Comparison of ENCODE assay signal across 8 cellular contexts in genomic region chr9:98796364-98797101, GRCh38. TPM values are rescaled to one million over a fixed set of nuclear protein-coding genes. Genes with fewer than 3 reads are reported as not detected.
A peak's percentile ranks its signal among the peaks of the same experiment; 100 is the strongest.
DNase-seq lines count a peak whose midpoint lies in the region; ATAC-seq, FAIRE-seq and TF ChIP-seq lines count a peak whose summit lies in the region.

Gene ANKS6 (minus strand): TSS chr9:98796555. CDS start chr9:98796491, 64 bp downstream.

- H3K27ac ChIP-seq in A549 (peak within 1 kb of the TSS; percentile 70 to 94), ectodermal cell (ENCODE audit: insufficient read depth, low read depth, low read length, poor library complexity, severe bottlenecking) (no peak within 1 kb of the TSS), lung (ENCODE audit: low read depth in 1 of 2, low read length in 1 of 2) (peak within 1 kb of the TSS; percentile 68 to 71)

- H3K27me3 ChIP-seq in ectodermal cell (ENCODE audit: control insufficient read depth, insufficient read depth, low read length, poor library complexity, severe bottlenecking) (peaks cover 5% of the 10 kb centered on the region), lung (ENCODE audit: control insufficient read depth, insufficient read depth) (no peaks in the 10 kb centered on the region)

- H3K4me3 Mint-ChIP-seq in activated CD4-positive, alpha-beta memory T cell treated with anti-CD3 and anti-CD28 coated beads, Interleukin-2, amount 10 ng/mL, durations not matched to agents 7 days and 5 days = peak within 1 kb of the TSS; percentile 75

- H3K4me1 ChIP-seq in A549 (peaks cover 14% of the 10 kb centered on the region; the same call in 2 of the 3 replicates), ectodermal cell (ENCODE audit: control insufficient read depth, insufficient read depth, low read length) (peaks cover 16% of the 10 kb centered on the region), lung (ENCODE audit: control insufficient read depth in 2 of 2, insufficient read depth in 2 of 2, low read length in 2 of 2) (peaks cover 0 to 7% of the 10 kb centered on the region in 2 donors)

- peak; percentile 71 to 87 for DNase-seq in A549 (ENCODE audit: low read depth in 1 of 2, low spot score in 1 of 2)
- DNase-seq in NCI-H510A (lab: John Stamatoyannopoulos, UW) = peak; percentile 52
- peak; percentile 82 for DNase-seq in activated CD4-positive, alpha-beta memory T cell treated with anti-CD3 and anti-CD28 coated beads, Interleukin-2, amount 10 ng/mL, durations not matched to agents 7 days and 5 days
- DNase-seq in lung (ENCODE audit: low spot score) = peak; percentile 78
- DNase-seq in stimulated activated CD4-positive, alpha-beta T cell treated with anti-CD3 and anti-CD28 coated beads, TNF-alpha, amount 100 ng/mL, for 24 hours (ENCODE audit: low read depth in 3 of 3) = peak; percentile 61 to 81 (median 71)

- peaks cover 4% of the 10 kb centered on the region for H3K36me3 Mint-ChIP-seq in activated CD4-positive, alpha-beta memory T cell treated with anti-CD3 and anti-CD28 coated beads, Interleukin-2, amount 10 ng/mL, durations not matched to agents 7 days and 5 days (ENCODE audit: low read depth)

- POLR2A ChIA-PET in A549 (lab: Yijun Ruan, JAX) = no interaction called here
- POLR2A ChIA-PET in activated CD4-positive, alpha-beta memory T cell treated with anti-CD3 and anti-CD28 coated beads, Interleukin-2, amount 10 ng/mL, durations not matched to agents 7 days and 5 days (lab: Charles Lee) = interaction anchor here (1.5 kb wide), 1 partner anchor 12 kb away, joined by 5 read pairs; no protein-coding TSS in a partner anchor

- peak; percentile 81 to 95 for ATAC-seq in A549
- peak; percentile 85 for ATAC-seq in GM18502 (IDR thresholded peaks at IDR 0.05; ENCODE audit: poor library complexity, unreplicated experiment)
- peak; percentile 74 for ATAC-seq in HG03039 (IDR thresholded peaks at IDR 0.05; ENCODE audit: unreplicated experiment)
- peak; percentile 96 for ATAC-seq in lung (ENCODE audit: insufficient read depth, low FRiP score)

- H3K4me3 ChIP-seq in A549 (peak within 1 kb of the TSS; percentile 68), ectodermal cell (ENCODE audit: insufficient read depth, low read depth, low read length) (peak within 1 kb of the TSS; percentile 66), lung (peak within 1 kb of the TSS; percentile 74)

- H3K9me3 Mint-ChIP-seq in activated CD4-positive, alpha-beta memory T cell treated with anti-CD3 and anti-CD28 coated beads, Interleukin-2, amount 10 ng/mL, durations not matched to agents 7 days and 5 days = peaks cover 12% of the 10 kb centered on the region

- 26% methylated on average over 28 of the region's 86 CpGs for WGBS in A549 (ENCODE audit: missing lambda C conversion rate)
- 4 to 5% methylated on average over 84 to 85 of the region's 86 CpGs for WGBS in ectodermal cell, 2 experiments
- WGBS in lung, 2 donors = 3% methylated on average over 36 to 86 of the region's 86 CpGs

- H3K4me1 Mint-ChIP-seq in activated CD4-positive, alpha-beta memory T cell treated with anti-CD3 and anti-CD28 coated beads, Interleukin-2, amount 10 ng/mL, durations not matched to agents 7 days and 5 days = peaks cover 16% of the 10 kb centered on the region

- peaks cover 20% of the 10 kb centered on the region for H3K27me3 Mint-ChIP-seq in activated CD4-positive, alpha-beta memory T cell treated with anti-CD3 and anti-CD28 coated beads, Interleukin-2, amount 10 ng/mL, durations not matched to agents 7 days and 5 days

- no peak for TF ChIP-seq RAD21 in A549 (conservative IDR thresholded peaks at IDR 0.05 in 1 of 2, IDR thresholded peaks at IDR 0.05 in 1 of 2)

- H3K36me3 ChIP-seq in ectodermal cell (ENCODE audit: control insufficient read depth, insufficient read depth, low read length) = no peaks in the 10 kb centered on the region
- no peaks in the 10 kb centered on the region for H3K36me3 ChIP-seq in lung (ENCODE audit: control insufficient read depth in 2 of 2, insufficient read depth in 2 of 2, low read length in 2 of 2)

- H3K27ac Mint-ChIP-seq in activated CD4-positive, alpha-beta memory T cell treated with anti-CD3 and anti-CD28 coated beads, Interleukin-2, amount 10 ng/mL, durations not matched to agents 7 days and 5 days = no peak within 1 kb of the TSS

- CTCF ChIA-PET in A549 (lab: Yijun Ruan, JAX) = interaction anchor here (0.6 to 4.4 kb wide), 7 partner anchors 11 to 592 kb away, joined by 3 to 41 read pairs (median 4); partner anchors contain the start of gene GALNT12
- CTCF ChIA-PET in activated CD4-positive, alpha-beta memory T cell treated with anti-CD3 and anti-CD28 coated beads, Interleukin-2, amount 10 ng/mL, durations not matched to agents 7 days and 5 days (lab: Charles Lee) = interaction anchor here (1.6 to 2.3 kb wide), 2 partner anchors 10 to 21 kb away, joined by 4 to 7 read pairs; no protein-coding TSS in a partner anchor

- TF ChIP-seq EP300 in A549 (IDR thresholded peaks at IDR 0.05) = no peak

- TF ChIP-seq CTCF in A549 (IDR thresholded peaks at IDR 0.05) = peak; percentile 78
- TF ChIP-seq CTCF in lung (IDR thresholded peaks at IDR 0.05; ENCODE audit: control extremely low read depth, extremely low read depth) = peak; percentile 20

- H3K9me3 ChIP-seq in A549 (peaks cover 16% of the 10 kb centered on the region), ectodermal cell (ENCODE audit: control insufficient read depth, low read length) (no peaks in the 10 kb centered on the region), lung (ENCODE audit: control insufficient read depth in 2 of 2, insufficient read depth in 1 of 2, low read length in 1 of 2) (peaks cover 0 to 1% of the 10 kb centered on the region in 2 donors)

- no peak for FAIRE-seq in A549 (lab: Jason Lieb, UNC)

- peak; percentile 75 for TF ChIP-seq POLR2A in A549 (IDR thresholded peaks at IDR 0.05; ENCODE audit: low read length)

- peak within 1 kb of the TSS; percentile 90 for H3K4me2 ChIP-seq in A549

TF ChIP-seq in A549, 52 proteins besides CTCF, POLR2A, EP300 and RAD21 (continues in another document):
- TF ChIP-seq POLR2AphosphoS2 (conservative IDR thresholded peaks at IDR 0.05; ENCODE audit: low read length) = no peak
- no peak for TF ChIP-seq GATA3 (IDR thresholded peaks at IDR 0.05; ENCODE audit: borderline replicate concordance)
- no peak; the same call in 1 of the 2 replicates for TF ChIP-seq HEYL (CRISPR knock-in tag; IDR thresholded peaks at IDR 0.05)
- peak; percentile 47 to 78; a peak in 4 of 5 replicates for TF ChIP-seq JUN (IDR thresholded peaks at IDR 0.05)
- no peak for TF ChIP-seq HES2 (IDR thresholded peaks at IDR 0.05)
- TF ChIP-seq MYC (IDR thresholded peaks at IDR 0.05; ENCODE audit: borderline replicate concordance, low read length) = no peak
- no peak for TF ChIP-seq ZNF302 (CRISPR knock-in tag; IDR thresholded peaks at IDR 0.05)
- no peak for TF ChIP-seq ZC3H11A (IDR thresholded peaks at IDR 0.05)
- no peak for TF ChIP-seq PBX3 (IDR thresholded peaks at IDR 0.05)
- peak; percentile 77; the same call in 1 of the 2 replicates for TF ChIP-seq ZSCAN20 (CRISPR knock-in tag; IDR thresholded peaks at IDR 0.05)
- no peak for TF ChIP-seq RARB (CRISPR knock-in tag; IDR thresholded peaks at IDR 0.05)
- TF ChIP-seq JUNB (IDR thresholded peaks at IDR 0.05) = no peak
- TF ChIP-seq NFE2L2 (conservative IDR thresholded peaks at IDR 0.05; ENCODE audit: low read length) = no peak
- no peak for TF ChIP-seq SREBF2 (IDR thresholded peaks at IDR 0.05)
- TF ChIP-seq EHF (CRISPR knock-in tag; IDR thresholded peaks at IDR 0.05) = peak; percentile 73; the same call in 1 of the 2 replicates
- no peak for TF ChIP-seq CBX8 (IDR thresholded peaks at IDR 0.05)
- 0 out of 3 replicates have a peak, but pooled peaks have one; percentile 34 for TF ChIP-seq BCL3 (IDR thresholded peaks at IDR 0.05)
- TF ChIP-seq FOSB (CRISPR knock-in tag; IDR thresholded peaks at IDR 0.05) = no peak
- TF ChIP-seq PHF8 (IDR thresholded peaks at IDR 0.05; ENCODE audit: borderline replicate concordance, low read depth) = peak; percentile 68; the same call in 1 of the 2 replicates
- TF ChIP-seq SMC3 (IDR thresholded peaks at IDR 0.05) = peak; percentile 27; the same call in 1 of the 3 replicates

RNA-seq across cellular contexts. Expression of gene ANKS6, which starts in this region (rescaled TPM):
- polyA plus RNA-seq in A549 (2011; rRNA removed) (15.2 and 17.7 TPM in 2 replicates), A549 (2017; fragmentation: RNase III; extraction: RNeasy Plus Mini Kit Qiagen cat#74134 plus additional on column Dnase treatment) (14.4 to 16.3 TPM (median 14.7 TPM) in 3 replicates), lung (10 to 100 TPM; 16.7 to 24.2 TPM)
- 38.5 and 39.6 TPM in 2 replicates for polyA plus RNA-seq in A549 (2012; cell fraction: cytosol; rRNA removed)
- polyA plus RNA-seq in A549 (2012; cell fraction: nucleus; rRNA removed) = 58.3 and 75.1 TPM in 2 replicates
- 15.6 and 21.6 TPM in 2 replicates for polyA minus RNA-seq in A549 (2011; rRNA and poly(A)+ RNA removed)
- total RNA-seq in activated CD4-positive, alpha-beta memory T cell treated with anti-CD3 and anti-CD28 coated beads, Interleukin-2, amount 10 ng/mL, durations not matched to agents 7 days and 5 days = 1 to 10 TPM; 2.7 to 4.7 TPM
- polyA plus RNA-seq in ectodermal cell (2013, experiment 1 of 4) = 57.6 TPM
- polyA plus RNA-seq in ectodermal cell (2013, experiment 2 of 4) = 62.6 TPM
- 42.9 TPM for polyA plus RNA-seq in ectodermal cell (2013, experiment 3 of 4)
- polyA plus RNA-seq in ectodermal cell (2013, experiment 4 of 4) = 50.0 TPM
- 10 to 100 TPM; 25.8 to 35.5 TPM for total RNA-seq in lung

Comparison
In these comparisons a context has a peak if more than half of its experiments do, and no peak if none do; other contexts are left out.
1. RNA of gene ANKS6 (total RNA-seq): 25.8 to 35.5 TPM in lung; 2.7 to 4.7 TPM in activated CD4-positive, alpha-beta memory T cell treated with anti-CD3 and anti-CD28 coated beads, Interleukin-2, amount 10 ng/mL, durations not matched to agents 7 days and 5 days; every median in the first group is over 4 times any median in the second.
2. Peak in every context shown above with its lines, with median percentiles within 50 percentile points of each other: ATAC-seq, DNase-seq and H3K4me3 ChIP-seq.